ENCODE assay signal across 9 cellular contexts in the genomic region with DNA sequence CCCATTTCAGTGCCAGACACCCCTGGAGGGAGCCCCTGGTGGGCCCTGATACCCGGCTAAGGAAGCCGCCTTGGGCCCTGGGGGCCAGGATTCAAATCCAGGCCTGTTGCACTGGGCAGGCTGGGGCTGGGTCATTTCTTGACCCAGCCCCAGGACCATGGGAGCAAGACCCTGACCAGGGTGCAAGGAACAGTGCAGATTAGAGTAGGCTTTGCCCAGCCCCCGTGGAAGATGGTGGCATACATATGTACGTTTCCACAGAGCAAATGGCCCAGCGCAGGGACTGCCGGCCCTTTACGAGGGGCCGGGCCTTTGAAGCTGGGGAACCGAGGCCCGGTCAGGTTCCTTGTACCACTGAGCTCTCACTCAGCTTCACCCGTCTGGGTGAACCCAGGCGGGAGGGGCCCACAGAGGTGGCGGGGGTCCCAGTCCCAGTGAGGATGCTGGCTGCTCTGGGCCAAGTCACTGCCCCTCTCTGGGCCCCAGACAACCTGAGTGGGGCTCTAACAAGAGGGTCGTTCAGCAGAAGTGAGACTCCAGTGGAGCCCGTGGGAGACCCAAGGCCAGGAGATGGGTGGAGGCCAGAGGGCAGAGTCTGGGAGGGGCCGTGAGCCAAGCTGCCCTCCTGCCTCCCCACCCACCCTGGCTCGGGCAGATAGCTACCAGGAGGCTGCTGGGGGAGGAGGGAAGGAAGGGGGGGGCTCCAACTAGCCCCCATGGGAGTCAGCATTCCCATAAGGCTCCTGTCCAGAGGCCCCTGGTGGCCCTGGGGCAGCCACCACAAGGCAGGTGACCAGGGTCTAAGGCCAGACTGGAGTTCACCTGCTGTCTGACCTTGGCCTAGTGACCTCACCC. TPM values are rescaled to one million over a fixed set of nuclear protein-coding genes. Genes with fewer than 3 reads are reported as not detected.
A peak's percentile ranks its signal among the peaks of the same experiment; 100 is the strongest.
DNase-seq lines count a peak whose midpoint lies in the region; ATAC-seq and TF ChIP-seq lines count a peak whose summit lies in the region.
"Had no signal": no experiment of that assay in that cellular context is flagged by ENCODE, and none has a peak within 500 bp of the region (broad histone marks: within the 10 kb centered on the region; RNA-seq: fewer than 3 reads in every experiment).

No MANE protein-coding gene starts in this region.

- POLR2A ChIA-PET in PC-3 (lab: Charles Lee; ENCODE audit: unreplicated experiment): no interaction called here

- no peak overlapping the region for H3K9ac ChIP-seq in PC-3 (ENCODE audit: low read length)

- TF ChIP-seq CTCF in C4-2B (conservative IDR thresholded peaks at IDR 0.05): no peak
- TF ChIP-seq CTCF in PC-3 (conservative IDR thresholded peaks at IDR 0.05; ENCODE audit: low read depth, low read length): no peak
- TF ChIP-seq CTCF in endothelial cell (IDR thresholded peaks at IDR 0.05; ENCODE audit: unreplicated experiment): no peak
- TF ChIP-seq CTCF in ovary (IDR thresholded peaks at IDR 0.05): no peak

- no peak for TF ChIP-seq POLR2A in ovary (IDR thresholded peaks at IDR 0.05)

- H3K27ac ChIP-seq in C4-2B: peak overlapping the region; percentile 95
- H3K27ac ChIP-seq in PC-3 (ENCODE audit: low read length): no peak overlapping the region
- peak overlapping the region; percentile 87 to 92 for H3K27ac ChIP-seq in ovary

- no peak for TF ChIP-seq EP300 in ovary (IDR thresholded peaks at IDR 0.05)

- H3K4me3 ChIP-seq in PC-3 (ENCODE audit: low read length): peak overlapping the region; percentile 80; the same call in 1 of the 2 replicates
- peak overlapping the region; percentile 88 for H3K4me3 ChIP-seq in ovary
- H3K4me3 ChIP-seq: cardiac muscle cell had no signal

- H3K27me3 ChIP-seq in PC-3 (ENCODE audit: low read length) (no peaks in the 10 kb centered on the region), ovary (no peaks in the 10 kb centered on the region)
- H3K27me3 ChIP-seq: cardiac muscle cell had no signal

- no peaks in the 10 kb centered on the region for H3K9me2 ChIP-seq in PC-3 (replicated peaks; ENCODE audit: low read length)

- H3K9me3 ChIP-seq in PC-3 (ENCODE audit: low read length): no peaks in the 10 kb centered on the region
- H3K9me3 ChIP-seq in ovary: no peaks in the 10 kb centered on the region

- H4K20me1 ChIP-seq in PC-3 (ENCODE audit: low read length): peaks cover 37% of the 10 kb centered on the region

- peak overlapping the region; percentile 93 for H3K4me2 ChIP-seq in PC-3 (ENCODE audit: low read length)

- DNase-seq in PC-3 (no peak), endothelial cell (ENCODE audit: low spot score) (no peak), ovary (peak in 3 of 5 donors; percentile 39 to 56 (median 47)), DMS79 (lab: John Stamatoyannopoulos, UW) (no peak), NCI-H524 treated with DMSO at 0.1 percent for 48 hours (lab: John Stamatoyannopoulos, UW) (no peak)
- DNase-seq in NK-92 treated with Interleukin-12 subunit alpha and Interleukin-12 subunit beta, amount 100 ng/mL, for 24 hours (lab: John Stamatoyannopoulos, UW): no peak

- intact Hi-C loops in PC-3 (cut with micrococcal nuclease): no loop called here
- intact Hi-C loops in ovary (cut with DNase I): loop anchor here in 1 of 4 donors (10.0 kb wide), 1 partner anchor 804 kb away; the partner anchor contains the start of genes ATP5F1D and MIDN

- no peak overlapping the region for H3K27ac Mint-ChIP-seq in endothelial cell (ENCODE audit: unreplicated experiment)

- peak overlapping the region; percentile 21 for H3K4me3 Mint-ChIP-seq in endothelial cell (ENCODE audit: unreplicated experiment)

- peaks cover 53% of the 10 kb centered on the region for H3K79me2 ChIP-seq in PC-3 (ENCODE audit: low read length)

- H3K4me1 Mint-ChIP-seq in endothelial cell (ENCODE audit: unreplicated experiment): peaks cover 9% of the 10 kb centered on the region

- no TSS peak for BruUV-seq in PC-3 (replicated peaks; lab: Mats Ljungman, UMichigan)

- H3K27me3 Mint-ChIP-seq in endothelial cell (ENCODE audit: unreplicated experiment): peaks cover 8% of the 10 kb centered on the region

- CTCF ChIA-PET in PC-3 (lab: Charles Lee): no interaction called here

- no peaks in the 10 kb centered on the region for H3K9me3 Mint-ChIP-seq in endothelial cell (ENCODE audit: unreplicated experiment)

- H3K36me3 ChIP-seq in PC-3 (ENCODE audit: low read depth, low read length) (no peaks in the 10 kb centered on the region; the same call in 1 of the 2 replicates), ovary (no peaks in the 10 kb centered on the region)
- H3K36me3 ChIP-seq: cardiac muscle cell had no signal

- no peak for ATAC-seq in PC-3
- ATAC-seq in GM19467 (IDR thresholded peaks at IDR 0.05; ENCODE audit: unreplicated experiment): no peak

- H3K36me3 Mint-ChIP-seq in endothelial cell (ENCODE audit: low read depth, unreplicated experiment): peaks cover 3% of the 10 kb centered on the region

- no peaks in the 10 kb centered on the region for H3F3A ChIP-seq in PC-3 (ENCODE audit: low read length, unreplicated experiment)

- no peak overlapping the region for H2AFZ ChIP-seq in PC-3 (ENCODE audit: low read length)

- WGBS in ovary, 3 donors: 65 to 72% (median 66%) methylated on average over 16 to 17 of the region's 17 CpGs

- H3K4me1 ChIP-seq in PC-3 (ENCODE audit: insufficient read depth, low read length) (peaks cover 31% of the 10 kb centered on the region), ovary (ENCODE audit: insufficient read depth) (peaks cover 27% of the 10 kb centered on the region)

RNA-seq across cellular contexts. Expression of gene MKNK2, which starts 2.7 kb away (rescaled TPM):
- total RNA-seq in PC-3 (2014; rRNA removed) (95.4 and 96.8 TPM in 2 replicates), endothelial cell (ENCODE audit: unreplicated experiment) (228 TPM), ovary (100 to 1,000 TPM in 5 of 7 donors, 10 to 100 TPM in 2; 58.3 to 186 (median 122) TPM)
- polyA plus RNA-seq in ovary: 10 to 100 TPM; 22.1 to 69.5 TPM

RNA-seq across cellular contexts. Expression of gene BTBD2, which starts 32.8 kb away (rescaled TPM):
- total RNA-seq in PC-3 (2014; rRNA removed) (72.0 and 94.0 TPM in 2 replicates), endothelial cell (ENCODE audit: unreplicated experiment) (80.5 TPM), ovary (100 to 1,000 TPM in 1 of 7 donors, 10 to 100 TPM in 6; 47.8 to 131 (median 90.2) TPM)
- polyA plus RNA-seq in ovary: 10 to 100 TPM; 14.4 to 65.7 TPM

RNA-seq across cellular contexts. Expression of gene MOB3A, which starts 47.8 kb away (rescaled TPM):
- total RNA-seq in PC-3 (2014; rRNA removed) (15.1 and 24.8 TPM in 2 replicates), endothelial cell (ENCODE audit: unreplicated experiment) (88.5 TPM), ovary (10 to 100 TPM; 16.6 to 61.5 (median 47.8) TPM)
- polyA plus RNA-seq in ovary: 10 to 100 TPM; 21.1 to 22.5 TPM

RNA-seq across cellular contexts. Expression of gene IZUMO4, which starts 48.4 kb away (rescaled TPM):
- total RNA-seq in PC-3 (2014; rRNA removed) (1.0 and 3.6 TPM in 2 replicates), endothelial cell (ENCODE audit: unreplicated experiment) (8.9 TPM), ovary (10 to 100 TPM in 5 of 7 donors, 1 to 10 TPM in 2; 4.5 to 24.5 (median 10.7) TPM)
- 10 to 100 TPM in 1 of 2 donors, 1 to 10 TPM in 1; 1.8 to 31.7 TPM for polyA plus RNA-seq in ovary

Comparison
In these comparisons a context has a peak if more than half of its experiments do, and no peak if none do; other contexts are left out.
1. DNase-seq: peak in ovary (3 of 5); none in PC-3 (single experiment), endothelial cell (single experiment), DMS79 (single experiment), NCI-H524 treated with DMSO at 0.1 percent for 48 hours (single experiment) and NK-92 treated with Interleukin-12 subunit alpha and Interleukin-12 subunit beta, amount 100 ng/mL, for 24 hours (single experiment).